In the genomic region with DNA sequence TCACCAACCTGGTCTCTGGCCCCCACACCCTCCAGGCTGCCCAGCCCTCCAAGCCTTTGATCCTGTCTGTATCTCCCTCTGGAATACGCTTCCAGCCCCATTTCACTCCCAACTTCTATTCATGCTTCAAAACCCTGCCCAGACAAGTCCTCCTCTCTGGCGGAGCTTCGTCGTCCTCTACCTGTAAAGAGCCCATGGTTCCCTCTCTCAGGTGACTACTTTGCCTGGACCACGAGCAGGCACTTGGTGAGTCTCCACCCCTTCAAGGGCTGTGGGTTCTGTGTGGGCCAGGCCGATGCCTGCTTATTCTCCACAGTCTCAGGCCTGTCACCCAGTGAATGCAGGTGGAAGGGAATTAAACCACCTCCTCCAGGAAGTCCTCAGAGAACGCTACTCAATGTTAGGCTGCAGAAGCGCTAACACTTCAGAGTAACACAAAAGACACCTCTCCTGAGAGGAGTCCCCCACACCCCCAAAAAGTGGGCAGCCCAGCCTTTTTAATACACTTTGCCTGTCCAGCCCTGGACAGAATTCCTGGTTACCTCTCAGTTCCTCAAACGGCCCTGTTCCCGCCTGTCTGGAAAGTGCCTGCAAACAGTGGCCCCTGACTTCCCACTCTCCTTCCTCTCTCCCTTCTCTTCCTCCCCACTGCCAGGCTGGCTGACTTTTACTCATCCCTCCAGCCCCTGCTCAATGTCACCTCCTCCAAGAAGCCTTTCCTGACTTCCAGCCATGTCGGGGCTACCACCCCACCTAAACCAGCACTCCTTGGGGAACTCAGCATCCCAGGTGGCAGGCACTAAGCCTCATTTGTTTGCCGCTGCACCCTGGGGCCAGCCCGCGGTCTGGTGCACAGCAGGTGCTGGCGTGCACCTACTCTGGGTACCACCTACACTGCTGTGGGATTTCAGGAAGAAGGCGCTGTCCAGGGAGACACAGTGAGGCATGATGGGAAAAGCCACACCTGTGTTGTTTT, we compare ENCODE assay signal across 13 cellular contexts. TPM values are rescaled to one million over a fixed set of nuclear protein-coding genes. Genes with fewer than 3 reads are reported as not detected.
A peak's percentile ranks its signal among the peaks of the same experiment; 100 is the strongest.
DNase-seq lines count a peak whose midpoint lies in the region; ATAC-seq, FAIRE-seq and TF ChIP-seq lines count a peak whose summit lies in the region.
"Had no signal": no experiment of that assay in that cellular context is flagged by ENCODE, and none has a peak within 500 bp of the region (broad histone marks: within the 10 kb centered on the region; RNA-seq: fewer than 3 reads in every experiment).

No MANE protein-coding gene starts in this region.

- peak overlapping the region; percentile 3 to 97 (median 51) for H3K4me3 Mint-ChIP-seq in T-cell

- H3K27me3 Mint-ChIP-seq in T-cell, result no peaks in the 10 kb centered on the region

- no peaks in the 10 kb centered on the region for H3K9me3 Mint-ChIP-seq in T-cell

- H3K36me3 Mint-ChIP-seq in T-cell, result peaks cover 39% of the 10 kb centered on the region

- H3K9ac ChIP-seq in HepG2 (ENCODE audit: insufficient read depth, low read depth, low read length), result no peak overlapping the region

- in situ Hi-C loops in HepG2 (cut with HindIII; ENCODE audit: extremely low pct_ligation_motif_present, low pct_unique_long_range_greater_than_20kb), result no loop called here

- intact Hi-C loops in right lobe of liver (cut with DNase I) (no loop called here), HepG2 (cut with micrococcal nuclease; ENCODE audit: unreplicated experiment) (no loop called here), aorta (cut with DNase I) (no loop called here)

- CTCF ChIA-PET in HepG2 (lab: Yijun Ruan, JAX; ENCODE audit: low intra/inter-chr PET ratio, low total read pairs) (no interaction called here), T-cell (lab: Charles Lee) (no interaction called here)

- H3K4me2 ChIP-seq in HepG2 (ENCODE audit: low read depth, low read length), result no peak overlapping the region

- H3K27ac ChIP-seq in right lobe of liver, result no peak overlapping the region
- H3K27ac ChIP-seq in HepG2 (ENCODE audit: extremely low read length, insufficient read depth, low read length), result no peak overlapping the region
- H3K27ac ChIP-seq in aorta (ENCODE audit: low read depth in 1 of 2, low read length in 2 of 2), result no peak overlapping the region
- H3K27ac ChIP-seq: C4-2B had no signal

- TF ChIP-seq EP300 in HepG2 (IDR thresholded peaks at IDR 0.05; ENCODE audit: low read depth in 2 of 2, low read length in 2 of 2), result no peak
- TF ChIP-seq EP300 in HepG2 (CRISPR knock-in tag; IDR thresholded peaks at IDR 0.05; ENCODE audit: borderline replicate concordance), result no peak

- H3K4me1 ChIP-seq in right lobe of liver, result no peaks in the 10 kb centered on the region
- H3K4me1 ChIP-seq in HepG2 (ENCODE audit: insufficient read depth, low read length), result peaks cover 15% of the 10 kb centered on the region
- H3K4me1 ChIP-seq in aorta (ENCODE audit: control insufficient read depth in 1 of 2, insufficient read depth in 2 of 2, low read length in 2 of 2), result no peaks in the 10 kb centered on the region

- no peaks in the 10 kb centered on the region for H3K36me3 ChIP-seq in right lobe of liver
- no peaks in the 10 kb centered on the region; a peak in 1 of 5 replicates for H3K36me3 ChIP-seq in HepG2 (replicated peaks in 1 of 2; ENCODE audit: control insufficient read depth in 1 of 2, insufficient read depth in 2 of 2, low read length in 2 of 2)
- H3K36me3 ChIP-seq in aorta (ENCODE audit: control insufficient read depth in 1 of 2, insufficient read depth in 2 of 2, low read length in 1 of 2), result no peaks in the 10 kb centered on the region

- H4K20me1 ChIP-seq in HepG2 (ENCODE audit: insufficient read depth, low read length), result no peaks in the 10 kb centered on the region

- BruUV-seq in HepG2 (replicated peaks; lab: Mats Ljungman, UMichigan), result no TSS peak

- TF ChIP-seq POLR2A in right lobe of liver (IDR thresholded peaks at IDR 0.05), result no peak
- no peak for TF ChIP-seq POLR2A in HepG2 (IDR thresholded peaks at IDR 0.05; ENCODE audit: insufficient read depth in 1 of 2, low read depth in 2 of 2, low read length in 2 of 2)

- POLR2A ChIA-PET in HepG2 (lab: Yijun Ruan, JAX), result no interaction called here
- POLR2A ChIA-PET in T-cell (lab: Charles Lee), result no interaction called here

- TF ChIP-seq RAD21 in HepG2 (CRISPR knock-in tag; IDR thresholded peaks at IDR 0.05), result no peak

- H3K4me1 Mint-ChIP-seq in T-cell, result peaks cover 96 to 100% (median 98%) of the 10 kb centered on the region in 3 donors

- ATAC-seq in right lobe of liver (no peak), HepG2 (no peak), T-cell (replicated peaks in 1 of 4) (no peak), aorta (ENCODE audit: low FRiP score) (no peak), GM18870 (IDR thresholded peaks at IDR 0.05; ENCODE audit: unreplicated experiment) (no peak), HG03139 (IDR thresholded peaks at IDR 0.05; ENCODE audit: unreplicated experiment) (no peak)

- no peak for TF ChIP-seq CTCF in right lobe of liver (IDR thresholded peaks at IDR 0.05)
- TF ChIP-seq CTCF in HepG2 (CRISPR knock-in tag; IDR thresholded peaks at IDR 0.05), result no peak
- no peak for TF ChIP-seq CTCF in epithelial cell of esophagus (IDR thresholded peaks at IDR 0.05; ENCODE audit: insufficient read depth, low read depth, low read length, missing control alignments)

- H3K4me3 ChIP-seq in right lobe of liver (no peak overlapping the region), HepG2 (replicated peaks in 1 of 3; ENCODE audit: insufficient read depth in 1 of 3, low read depth in 2 of 3, low read length in 3 of 3) (no peak overlapping the region), epithelial cell of esophagus (ENCODE audit: low read length) (no peak overlapping the region), aorta (ENCODE audit: low read length in 2 of 2) (no peak overlapping the region)

- no peaks in the 10 kb centered on the region for H3K79me2 ChIP-seq in HepG2 (ENCODE audit: insufficient read depth, low read length)

- DNase-seq in right lobe of liver, result peak in 2 of 3 donors; percentile 11 to 31
- DNase-seq in HepG2 (ENCODE audit: low spot score), result no peak
- DNase-seq in T-cell, result peak in 1 of 34 experiments; percentile 23
- DNase-seq in epithelial cell of esophagus (ENCODE audit: low read depth), result peak; percentile 33
- DNase-seq in aorta, result peak; percentile 33 to 55
- DNase-seq in NCI-H1105 (lab: John Stamatoyannopoulos, UW), result no peak
- DNase-seq: GOT3, NCI-H187 treated with DMSO at 0.1 percent for 48 hours had no signal

- FAIRE-seq in HepG2 (lab: Jason Lieb, UNC), result no peak
- FAIRE-seq: islet of Langerhans had no signal

- no peaks in the 10 kb centered on the region for H3K9me3 ChIP-seq in right lobe of liver
- H3K9me3 ChIP-seq in HepG2 (ENCODE audit: low read length), result no peaks in the 10 kb centered on the region
- no peaks in the 10 kb centered on the region for H3K9me3 ChIP-seq in aorta (ENCODE audit: control insufficient read depth, low read length)

- WGBS in right lobe of liver (ENCODE audit: insufficient coverage, low coverage, low lambda C conversion rate, missing lambda C conversion rate), result 72% methylated on average over 9 of the region's 16 CpGs
- WGBS in HepG2 (ENCODE audit: low lambda C conversion rate), result 47% methylated on average over 13 of the region's 16 CpGs
- WGBS in aorta, 2 donors, result 74 to 78% methylated on average over 16 of the region's 16 CpGs

- H3K27me3 ChIP-seq in right lobe of liver (no peaks in the 10 kb centered on the region), HepG2 (ENCODE audit: control insufficient read depth in 1 of 2, insufficient read depth in 2 of 2, low read length in 2 of 2) (peaks cover 4 to 20% of the 10 kb centered on the region in 2 experiments; a peak in 3 of 5 replicates), aorta (ENCODE audit: control insufficient read depth in 1 of 2, insufficient read depth in 2 of 2, low read length in 1 of 2) (no peaks in the 10 kb centered on the region)

- H2AFZ ChIP-seq in HepG2 (ENCODE audit: low read length), result no peak overlapping the region

- peak overlapping the region; percentile 99 for H3K27ac Mint-ChIP-seq in T-cell

RNA-seq across cellular contexts. Expression of gene RAC2, which starts 9.0 kb away (rescaled TPM):
- 10 to 100 TPM in 1 of 6 experiments, 1 to 10 TPM in 5; 3.4 to 12.9 (median 6.5) TPM for total RNA-seq in right lobe of liver
- total RNA-seq in HepG2 (2016; rRNA removed; fragmentation: Illumina TruSeq; extraction: Trizol), result not detected in 2 replicates
- 0.18 TPM in 1 of 2 replicates, not detected in the other for total RNA-seq in HepG2 (2016; cell fraction: cytosol; rRNA removed; fragmentation: Illumina TruSeq; extraction: Trizol; ENCODE audit: low read depth)
- not detected in 2 replicates for total RNA-seq in HepG2 (2016; cell fraction: insoluble cytoplasmic fraction; rRNA removed; fragmentation: Illumina TruSeq; extraction: Trizol)
- total RNA-seq in HepG2 (2016; cell fraction: membrane; rRNA removed; fragmentation: Illumina TruSeq; extraction: Trizol), result 0.28 TPM in 1 of 2 replicates, not detected in the other
- total RNA-seq in HepG2 (2016; cell fraction: nucleus; rRNA removed; fragmentation: Illumina TruSeq; extraction: Trizol), result not detected in 2 replicates
- 0.73 and 0.86 TPM in 2 replicates for polyA plus RNA-seq in HepG2 (2011; rRNA removed)
- 0.35 and 0.56 TPM in 2 replicates for polyA plus RNA-seq in HepG2 (2011; cell fraction: cytosol; rRNA removed)
- polyA plus RNA-seq in HepG2 (2011; cell fraction: nucleus; rRNA removed), result 0.61 and 0.68 TPM in 2 replicates
- 0.39 TPM in 1 of 2 replicates, not detected in the other for polyA plus RNA-seq in HepG2 (2012)
- 0.14 and 0.26 TPM in 2 replicates for polyA plus RNA-seq in HepG2 (2016; cell fraction: cytosol; fragmentation: Illumina TruSeq; extraction: Trizol; ENCODE audit: low read depth)
- polyA plus RNA-seq in HepG2 (2016; cell fraction: insoluble cytoplasmic fraction; fragmentation: Illumina TruSeq; extraction: Trizol; ENCODE audit: low read depth), result 0.21 TPM in 1 of 2 replicates, not detected in the other
- polyA plus RNA-seq in HepG2 (2016; cell fraction: membrane; fragmentation: Illumina TruSeq; extraction: Trizol; ENCODE audit: low read depth), result 0.16 and 0.20 TPM in 2 replicates
- polyA plus RNA-seq in HepG2 (2016; cell fraction: nucleus; fragmentation: Illumina TruSeq; extraction: Trizol; ENCODE audit: insufficient read depth, low read depth), result 0.45 TPM in 1 of 2 replicates, not detected in the other
- polyA minus RNA-seq in HepG2 (2011; rRNA and poly(A)+ RNA removed; ENCODE audit: low replicate concordance), result 0.64 and 2.0 TPM in 2 replicates
- not detected in 2 replicates for polyA minus RNA-seq in HepG2 (2011; cell fraction: cytosol; rRNA and poly(A)+ RNA removed)
- polyA minus RNA-seq in HepG2 (2011; cell fraction: nucleus; rRNA and poly(A)+ RNA removed), result 0.37 TPM in 1 of 2 replicates, not detected in the other
- total RNA-seq in T-cell, result 100 to 1,000 TPM; 353 to 413 (median 385) TPM
- total RNA-seq in aorta, result 10 to 100 TPM; 16.8 to 19.8 TPM
- 10 to 100 TPM in 1 of 2 donors, 1 to 10 TPM in 1; 3.6 to 14.5 TPM for polyA plus RNA-seq in aorta

RNA-seq across cellular contexts. Expression of gene SSTR3, which starts 22.7 kb away (rescaled TPM):
- total RNA-seq in right lobe of liver, result not detected
- total RNA-seq in HepG2 (2016; rRNA removed; fragmentation: Illumina TruSeq; extraction: Trizol), result 0.39 and 0.64 TPM in 2 replicates
- total RNA-seq in HepG2 (2016; cell fraction: cytosol; rRNA removed; fragmentation: Illumina TruSeq; extraction: Trizol; ENCODE audit: low read depth), result 0.09 and 0.10 TPM in 2 replicates
- 0.39 and 0.49 TPM in 2 replicates for total RNA-seq in HepG2 (2016; cell fraction: insoluble cytoplasmic fraction; rRNA removed; fragmentation: Illumina TruSeq; extraction: Trizol)
- 0.25 and 0.38 TPM in 2 replicates for total RNA-seq in HepG2 (2016; cell fraction: membrane; rRNA removed; fragmentation: Illumina TruSeq; extraction: Trizol)
- total RNA-seq in HepG2 (2016; cell fraction: nucleus; rRNA removed; fragmentation: Illumina TruSeq; extraction: Trizol), result 0.60 and 0.65 TPM in 2 replicates
- 0.08 and 0.09 TPM in 2 replicates for polyA plus RNA-seq in HepG2 (2011; rRNA removed)
- polyA plus RNA-seq in HepG2 (2011; cell fraction: cytosol; rRNA removed), result 0.07 and 0.09 TPM in 2 replicates
- polyA plus RNA-seq in HepG2 (2011; cell fraction: nucleus; rRNA removed), result 0.21 and 0.35 TPM in 2 replicates
- polyA plus RNA-seq in HepG2 (2012), result 0.04 and 0.05 TPM in 2 replicates
- 0.06 and 0.11 TPM in 2 replicates for polyA plus RNA-seq in HepG2 (2016; cell fraction: cytosol; fragmentation: Illumina TruSeq; extraction: Trizol; ENCODE audit: low read depth)
- 0.24 and 0.28 TPM in 2 replicates for polyA plus RNA-seq in HepG2 (2016; cell fraction: insoluble cytoplasmic fraction; fragmentation: Illumina TruSeq; extraction: Trizol; ENCODE audit: low read depth)
- 0.11 and 0.14 TPM in 2 replicates for polyA plus RNA-seq in HepG2 (2016; cell fraction: membrane; fragmentation: Illumina TruSeq; extraction: Trizol; ENCODE audit: low read depth)
- 0.53 and 0.95 TPM in 2 replicates for polyA plus RNA-seq in HepG2 (2016; cell fraction: nucleus; fragmentation: Illumina TruSeq; extraction: Trizol; ENCODE audit: insufficient read depth, low read depth)
- polyA minus RNA-seq in HepG2 (2011; rRNA and poly(A)+ RNA removed; ENCODE audit: low replicate concordance), result 0.07 and 0.30 TPM in 2 replicates
- not detected in 2 replicates for polyA minus RNA-seq in HepG2 (2011; cell fraction: cytosol; rRNA and poly(A)+ RNA removed)
- 0.13 TPM in 1 of 2 replicates, not detected in the other for polyA minus RNA-seq in HepG2 (2011; cell fraction: nucleus; rRNA and poly(A)+ RNA removed)
- total RNA-seq in T-cell, result 1 to 10 TPM; 4.6 to 8.7 (median 5.3) TPM
- not detected for total RNA-seq in aorta
- not detected for polyA plus RNA-seq in aorta
- total RNA-seq: skeletal muscle tissue had no signal

RNA-seq across cellular contexts. Expression of gene C1QTNF6, which starts 47.0 kb away (rescaled TPM):
- total RNA-seq in right lobe of liver, result 10 to 100 TPM in 2 of 6 experiments, 1 to 10 TPM in 4; 3.3 to 12.6 (median 6.3) TPM
- total RNA-seq in HepG2 (2016; rRNA removed; fragmentation: Illumina TruSeq; extraction: Trizol), result 1.5 and 2.7 TPM in 2 replicates
- 0.40 and 0.97 TPM in 2 replicates for total RNA-seq in HepG2 (2016; cell fraction: cytosol; rRNA removed; fragmentation: Illumina TruSeq; extraction: Trizol; ENCODE audit: low read depth)
- 1.1 and 2.5 TPM in 2 replicates for total RNA-seq in HepG2 (2016; cell fraction: insoluble cytoplasmic fraction; rRNA removed; fragmentation: Illumina TruSeq; extraction: Trizol)
- total RNA-seq in HepG2 (2016; cell fraction: membrane; rRNA removed; fragmentation: Illumina TruSeq; extraction: Trizol), result 1.7 and 1.8 TPM in 2 replicates
- 4.5 and 5.3 TPM in 2 replicates for total RNA-seq in HepG2 (2016; cell fraction: nucleus; rRNA removed; fragmentation: Illumina TruSeq; extraction: Trizol)
- polyA plus RNA-seq in HepG2 (2011; rRNA removed), result 6.9 and 10.7 TPM in 2 replicates
- 3.0 and 4.1 TPM in 2 replicates for polyA plus RNA-seq in HepG2 (2011; cell fraction: cytosol; rRNA removed)
- 39.8 and 43.2 TPM in 2 replicates for polyA plus RNA-seq in HepG2 (2011; cell fraction: nucleus; rRNA removed)
- polyA plus RNA-seq in HepG2 (2012), result 4.1 and 5.1 TPM in 2 replicates
- polyA plus RNA-seq in HepG2 (2016; cell fraction: cytosol; fragmentation: Illumina TruSeq; extraction: Trizol; ENCODE audit: low read depth), result 0.60 and 1.2 TPM in 2 replicates
- 1.7 and 1.9 TPM in 2 replicates for polyA plus RNA-seq in HepG2 (2016; cell fraction: insoluble cytoplasmic fraction; fragmentation: Illumina TruSeq; extraction: Trizol; ENCODE audit: low read depth)
- 1.6 and 1.8 TPM in 2 replicates for polyA plus RNA-seq in HepG2 (2016; cell fraction: membrane; fragmentation: Illumina TruSeq; extraction: Trizol; ENCODE audit: low read depth)
- polyA plus RNA-seq in HepG2 (2016; cell fraction: nucleus; fragmentation: Illumina TruSeq; extraction: Trizol; ENCODE audit: insufficient read depth, low read depth), result 8.4 and 10.3 TPM in 2 replicates
- 8.3 and 36.4 TPM in 2 replicates for polyA minus RNA-seq in HepG2 (2011; rRNA and poly(A)+ RNA removed; ENCODE audit: low replicate concordance)
- 2.5 and 4.0 TPM in 2 replicates for polyA minus RNA-seq in HepG2 (2011; cell fraction: cytosol; rRNA and poly(A)+ RNA removed)
- 18.0 and 21.3 TPM in 2 replicates for polyA minus RNA-seq in HepG2 (2011; cell fraction: nucleus; rRNA and poly(A)+ RNA removed)
- total RNA-seq in T-cell, result 10 to 100 TPM in 4 of 5 donors, 1 to 10 TPM in 1; 9.0 to 26.4 (median 22.0) TPM
- total RNA-seq in aorta, result 1 to 10 TPM; 2.4 to 7.0 TPM
- 10 to 100 TPM in 1 of 2 donors, 1 to 10 TPM in 1; 3.1 to 11.9 TPM for polyA plus RNA-seq in aorta

RNA-seq across cellular contexts. Expression of gene CYTH4, which starts 47.3 kb away (rescaled TPM):
- total RNA-seq in right lobe of liver, result 10 to 100 TPM in 1 of 6 experiments, 1 to 10 TPM in 5; 2.9 to 12.8 (median 4.0) TPM
- not detected in 2 replicates for total RNA-seq in HepG2 (2016; rRNA removed; fragmentation: Illumina TruSeq; extraction: Trizol)
- total RNA-seq in HepG2 (2016; cell fraction: cytosol; rRNA removed; fragmentation: Illumina TruSeq; extraction: Trizol; ENCODE audit: low read depth), result not detected in 2 replicates
- total RNA-seq in HepG2 (2016; cell fraction: insoluble cytoplasmic fraction; rRNA removed; fragmentation: Illumina TruSeq; extraction: Trizol), result not detected in 2 replicates
- not detected in 2 replicates for total RNA-seq in HepG2 (2016; cell fraction: membrane; rRNA removed; fragmentation: Illumina TruSeq; extraction: Trizol)
- total RNA-seq in HepG2 (2016; cell fraction: nucleus; rRNA removed; fragmentation: Illumina TruSeq; extraction: Trizol), result not detected in 2 replicates
- polyA plus RNA-seq in HepG2 (2011; rRNA removed), result not detected in 2 replicates
- polyA plus RNA-seq in HepG2 (2011; cell fraction: cytosol; rRNA removed), result 0.01 and 0.03 TPM in 2 replicates
- 0.05 and 0.11 TPM in 2 replicates for polyA plus RNA-seq in HepG2 (2011; cell fraction: nucleus; rRNA removed)
- not detected in 2 replicates for polyA plus RNA-seq in HepG2 (2012)
- not detected in 2 replicates for polyA plus RNA-seq in HepG2 (2016; cell fraction: cytosol; fragmentation: Illumina TruSeq; extraction: Trizol; ENCODE audit: low read depth)
- polyA plus RNA-seq in HepG2 (2016; cell fraction: insoluble cytoplasmic fraction; fragmentation: Illumina TruSeq; extraction: Trizol; ENCODE audit: low read depth), result not detected in 2 replicates
- not detected in 2 replicates for polyA plus RNA-seq in HepG2 (2016; cell fraction: membrane; fragmentation: Illumina TruSeq; extraction: Trizol; ENCODE audit: low read depth)
- not detected in 2 replicates for polyA plus RNA-seq in HepG2 (2016; cell fraction: nucleus; fragmentation: Illumina TruSeq; extraction: Trizol; ENCODE audit: insufficient read depth, low read depth)
- not detected in 2 replicates for polyA minus RNA-seq in HepG2 (2011; rRNA and poly(A)+ RNA removed; ENCODE audit: low replicate concordance)
- not detected in 2 replicates for polyA minus RNA-seq in HepG2 (2011; cell fraction: cytosol; rRNA and poly(A)+ RNA removed)
- polyA minus RNA-seq in HepG2 (2011; cell fraction: nucleus; rRNA and poly(A)+ RNA removed), result not detected in 2 replicates
- 100 to 1,000 TPM; 146 to 181 (median 151) TPM for total RNA-seq in T-cell
- 10 to 100 TPM; 28.2 to 68.7 TPM for total RNA-seq in aorta
- polyA plus RNA-seq in aorta, result 10 to 100 TPM in 1 of 2 donors, 1 to 10 TPM in 1; 4.5 to 15.9 TPM

Comparison
In these comparisons a context has a peak if more than half of its experiments do, and no peak if none do; other contexts are left out.
1. DNase-seq: peak in right lobe of liver (2 of 3), epithelial cell of esophagus (single experiment) and aorta (2 of 2); none in HepG2 (single experiment) and NCI-H1105 (single experiment).
2. RNA of gene RAC2, which starts 9.0 kb away (total RNA-seq): 353 to 413 TPM in T-cell; 16.8 to 19.8 TPM in aorta, 3.4 to 12.9 TPM in right lobe of liver and 0.18 to 0.28 TPM in HepG2; every median in the first group is over 10 times any median in the second.